ENCODE assay signal across 8 cellular contexts in the genomic region with DNA sequence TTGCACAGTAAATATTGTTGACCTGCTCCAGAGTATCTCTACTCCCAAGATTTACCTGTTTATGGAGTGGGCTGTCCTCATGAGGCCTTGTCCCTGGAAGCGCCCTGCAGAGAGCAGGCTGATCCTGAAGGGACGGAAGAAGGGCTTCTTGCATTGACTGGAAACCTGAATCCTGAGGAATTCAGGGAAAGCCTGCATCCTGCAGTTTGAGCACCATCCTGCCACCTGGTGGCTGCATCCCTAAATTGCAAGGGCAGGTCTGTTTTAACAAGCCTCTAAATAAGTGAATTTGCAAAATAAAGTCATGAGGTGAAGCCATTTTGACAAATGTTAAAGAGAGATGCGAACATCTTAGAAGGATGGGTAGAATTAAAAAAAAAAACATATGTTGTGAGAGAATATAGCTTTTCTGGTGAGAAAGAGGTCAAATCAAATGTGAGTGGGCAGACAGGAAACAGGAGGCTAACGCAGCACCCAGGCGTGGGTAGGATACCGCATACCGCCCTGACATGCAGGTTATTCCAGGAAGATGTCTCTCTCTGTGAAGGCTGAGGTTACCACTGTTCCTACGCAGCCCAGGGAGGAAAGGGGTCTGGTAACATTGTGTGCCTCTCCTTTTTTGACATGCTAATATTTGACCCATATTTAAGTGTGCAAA.
DNase-seq lines count a peak whose midpoint lies in the region; ATAC-seq and TF ChIP-seq lines count a peak whose summit lies in the region.

No MANE protein-coding gene starts in this region.

- H3K9ac ChIP-seq in DND-41 (ENCODE audit: low read depth, low read length), result no peak overlapping the region
- no peak overlapping the region for H3K9ac ChIP-seq in parathyroid adenoma

- H3K9me3 Mint-ChIP-seq in activated CD8-positive, alpha-beta T cell treated with anti-CD3 and anti-CD28 coated beads for 36 hours, result peaks cover 5% of the 10 kb centered on the region

- H3K4me1 Mint-ChIP-seq in activated CD8-positive, alpha-beta T cell treated with anti-CD3 and anti-CD28 coated beads for 36 hours (ENCODE audit: low read depth), result peaks cover 62% of the 10 kb centered on the region

- intact Hi-C loops in activated CD8-positive, alpha-beta T cell treated with anti-CD3 and anti-CD28 coated beads for 36 hours (cut with micrococcal nuclease), result loop anchor here (5.0 kb wide), 3 partner anchors 55 to 245 kb away; no protein-coding TSS in a partner anchor

- H3K4me2 ChIP-seq in DND-41 (ENCODE audit: insufficient read depth, low read length) (no peak overlapping the region), parathyroid adenoma (ENCODE audit: low read length) (no peak overlapping the region)

- no peaks in the 10 kb centered on the region for H4K20me1 ChIP-seq in DND-41 (ENCODE audit: insufficient read depth, low read length)

- ATAC-seq in DND-41 (ENCODE audit: insufficient read depth, low read depth) (peak; percentile 92), GM19397 (IDR thresholded peaks at IDR 0.05; ENCODE audit: unreplicated experiment) (no peak)
- ATAC-seq in activated CD8-positive, alpha-beta T cell treated with anti-CD3 and anti-CD28 coated beads for 36 hours, result peak; percentile 84

- H3K36me3 Mint-ChIP-seq in activated CD8-positive, alpha-beta T cell treated with anti-CD3 and anti-CD28 coated beads for 36 hours (ENCODE audit: low read depth), result peaks cover 31% of the 10 kb centered on the region

- no peak overlapping the region for H2AFZ ChIP-seq in DND-41 (ENCODE audit: low read depth, low read length)
- no peak overlapping the region for H2AFZ ChIP-seq in parathyroid adenoma

- CTCF ChIA-PET in activated CD8-positive, alpha-beta T cell treated with anti-CD3 and anti-CD28 coated beads for 36 hours (lab: Charles Lee), result interaction anchor here (0.7 to 3.1 kb wide), 44 partner anchors 11 to 555 kb away, joined by 3 to 32 read pairs (median 4); no protein-coding TSS in a partner anchor

- no peak for TF ChIP-seq POLR2A in erythroblast (IDR thresholded peaks at IDR 0.05; ENCODE audit: low read length)

- no peaks in the 10 kb centered on the region for H3K36me3 ChIP-seq in DND-41 (ENCODE audit: insufficient read depth, low read length)
- H3K36me3 ChIP-seq in parathyroid adenoma (ENCODE audit: control insufficient read depth, insufficient read depth, low read length), result no peaks in the 10 kb centered on the region

- peak; percentile 72 for DNase-seq in DND-41
- peak; percentile 7 for DNase-seq in MV-4-11 (lab: John Stamatoyannopoulos, UW)
- peak; percentile 85 for DNase-seq in activated CD8-positive, alpha-beta T cell treated with anti-CD3 and anti-CD28 coated beads for 36 hours
- DNase-seq in erythroblast (lab: John Stamatoyannopoulos, UW), result peak; percentile 42 to 74
- DNase-seq in kidney glomerular epithelial cell (lab: John Stamatoyannopoulos, UW), result no peak
- no peak for DNase-seq in hepatic stellate cell (ENCODE audit: low spot score)

- H3K9me3 ChIP-seq in DND-41 (ENCODE audit: insufficient read depth, low read length, severe bottlenecking) (no peaks in the 10 kb centered on the region), parathyroid adenoma (ENCODE audit: control insufficient read depth, low read length) (no peaks in the 10 kb centered on the region)

- H3K4me3 Mint-ChIP-seq in activated CD8-positive, alpha-beta T cell treated with anti-CD3 and anti-CD28 coated beads for 36 hours, result peak overlapping the region; percentile 50

- peak; percentile 91 for TF ChIP-seq CTCF in DND-41 (IDR thresholded peaks at IDR 0.05; ENCODE audit: borderline replicate concordance, extremely low read depth, low read length, poor library complexity, severe bottlenecking)
- TF ChIP-seq CTCF in activated CD8-positive, alpha-beta T cell treated with anti-CD3 and anti-CD28 coated beads for 36 hours (IDR thresholded peaks at IDR 0.05), result peak; percentile 98
- TF ChIP-seq CTCF in parathyroid adenoma (IDR thresholded peaks at IDR 0.05), result peak; percentile 63

- no peaks in the 10 kb centered on the region for H3K27me3 Mint-ChIP-seq in activated CD8-positive, alpha-beta T cell treated with anti-CD3 and anti-CD28 coated beads for 36 hours

- H3K4me1 ChIP-seq in DND-41 (ENCODE audit: insufficient read depth, low read length) (peaks cover 19% of the 10 kb centered on the region), parathyroid adenoma (no peaks in the 10 kb centered on the region)

- H3K79me2 ChIP-seq in DND-41 (ENCODE audit: insufficient read depth, low read length) (no peaks in the 10 kb centered on the region), parathyroid adenoma (no peaks in the 10 kb centered on the region)

- H3K4me3 ChIP-seq in DND-41 (ENCODE audit: low read depth in 1 of 2, low read length in 2 of 2) (no peak overlapping the region), parathyroid adenoma (ENCODE audit: low read depth, low read length) (no peak overlapping the region)

- H3K27ac ChIP-seq in DND-41 (ENCODE audit: low read length) (peak overlapping the region; percentile 23; the same call in 1 of the 2 replicates), parathyroid adenoma (no peak overlapping the region)

- peak overlapping the region; percentile 95 for H3K27ac Mint-ChIP-seq in activated CD8-positive, alpha-beta T cell treated with anti-CD3 and anti-CD28 coated beads for 36 hours

- POLR2A ChIA-PET in activated CD8-positive, alpha-beta T cell treated with anti-CD3 and anti-CD28 coated beads for 36 hours (lab: Charles Lee), result interaction anchor here (0.8 to 4.0 kb wide), 11 partner anchors 28 to 244 kb away, joined by 3 to 21 read pairs (median 5); no protein-coding TSS in a partner anchor

- no peaks in the 10 kb centered on the region for H3K27me3 ChIP-seq in DND-41 (ENCODE audit: insufficient read depth, low read length, poor library complexity)
- no peaks in the 10 kb centered on the region for H3K27me3 ChIP-seq in parathyroid adenoma (ENCODE audit: control insufficient read depth, insufficient read depth, low read length)

Comparison
In these comparisons a context has a peak if more than half of its experiments do, and no peak if none do; other contexts are left out.
1. DNase-seq: peak in DND-41 (single experiment), MV-4-11 (single experiment), activated CD8-positive, alpha-beta T cell treated with anti-CD3 and anti-CD28 coated beads for 36 hours (single experiment) and erythroblast (2 of 2); none in kidney glomerular epithelial cell (single experiment) and hepatic stellate cell (single experiment).
2. Peak in every context shown above with its lines, with median percentiles within 50 percentile points of each other: CTCF ChIP-seq.